In the genomic region with DNA sequence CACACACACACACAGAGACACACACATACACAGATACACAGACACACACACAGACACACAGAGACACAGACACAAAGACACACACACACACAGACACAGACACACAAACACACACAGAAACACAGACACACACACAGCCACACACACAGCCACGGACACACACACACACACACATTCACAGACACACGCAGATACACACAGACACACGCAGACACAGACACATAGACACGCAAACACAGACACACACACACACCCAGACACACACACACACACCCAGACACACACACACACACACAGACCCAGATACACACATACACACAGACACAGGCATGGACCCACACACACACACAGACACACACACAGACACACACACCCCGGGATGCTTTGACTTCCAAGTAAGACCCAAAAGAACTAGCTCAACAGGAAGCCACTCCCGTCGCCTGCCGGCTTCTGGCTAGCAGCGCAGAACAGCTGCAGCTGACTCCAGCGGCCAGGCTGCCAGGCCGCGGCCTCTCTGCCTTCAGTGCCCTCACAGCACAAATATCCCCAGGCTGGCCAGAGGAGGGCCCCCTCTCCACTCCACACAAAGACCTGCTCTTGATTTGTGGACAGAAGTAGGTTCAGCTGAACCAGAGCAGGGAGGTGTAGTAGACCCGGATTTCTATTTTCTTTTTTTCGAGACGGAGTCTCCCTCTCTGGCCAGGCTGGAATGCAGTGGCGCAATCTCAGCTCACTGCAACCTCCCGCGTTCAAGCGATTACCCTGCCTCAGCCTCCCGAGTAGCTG, we compare ENCODE assay signal across 8 cellular contexts. TPM values are rescaled to one million over a fixed set of nuclear protein-coding genes. Genes with fewer than 3 reads are reported as not detected.
DNase-seq lines count a peak whose midpoint lies in the region; ATAC-seq, FAIRE-seq and TF ChIP-seq lines count a peak whose summit lies in the region.

No MANE protein-coding gene starts in this region.

- ATAC-seq in GM18517 (IDR thresholded peaks at IDR 0.05; ENCODE audit: unreplicated experiment) = no peak

- POLR2A ChIA-PET in BJ (lab: Charles Lee) = interaction anchor here (0.9 kb wide), 1 partner anchor 31 kb away, joined by 3 read pairs; a partner anchor contains a TSS

- DNase-seq in BJ (ENCODE audit: low read depth) = peak; percentile 82
- peak; percentile 93 for DNase-seq in H7
- peak; percentile 26 for DNase-seq in NCI-H2227 treated with DMSO at 0.1 percent for 48 hours (lab: John Stamatoyannopoulos, UW)
- DNase-seq in WERI-Rb-1 = peak; percentile 92
- DNase-seq in cardiac fibroblast (ENCODE audit: low read depth in 2 of 2) = peak; percentile 96 to 98
- peak; percentile 85 for DNase-seq in keratinocyte (ENCODE audit: low read depth, low spot score)
- DNase-seq in smooth muscle cell of the brain vasculature (ENCODE audit: low read depth, low spot score) = peak; percentile 81

- H3K9ac ChIP-seq in keratinocyte (ENCODE audit: control insufficient read depth, extremely low read depth, insufficient read depth, low read length) = peak overlapping the region; percentile 83

- H3K27me3 ChIP-seq in BJ (ENCODE audit: control insufficient read depth, insufficient read depth, low read length) (no peaks in the 10 kb centered on the region), H7 (ENCODE audit: control insufficient read depth, insufficient read depth, low read length) (no peaks in the 10 kb centered on the region), WERI-Rb-1 (ENCODE audit: insufficient read depth, low read depth, severe bottlenecking) (no peaks in the 10 kb centered on the region), keratinocyte (ENCODE audit: control insufficient read depth, extremely low read depth, insufficient read depth, low read length) (no peaks in the 10 kb centered on the region)

- dilution Hi-C loops in keratinocyte (cut with MboI; ENCODE audit: extremely low pct_ligation_motif_present, low sequenced_read_pairs) = no loop called here

- peak; percentile 55 for FAIRE-seq in keratinocyte (lab: Jason Lieb, UNC)

- H3K9me3 ChIP-seq in WERI-Rb-1 (ENCODE audit: severe bottlenecking) (no peaks in the 10 kb centered on the region), keratinocyte (ENCODE audit: control insufficient read depth, low read depth, low read length) (no peaks in the 10 kb centered on the region)

- CTCF ChIA-PET in BJ (lab: Yijun Ruan, JAX) = interaction anchor here (0.6 to 3.3 kb wide), 36 partner anchors 9 to 329 kb away, joined by 3 to 27 read pairs (median 4); a partner anchor contains a TSS

- peak overlapping the region; percentile 78 for H2AFZ ChIP-seq in keratinocyte (ENCODE audit: control insufficient read depth, low read length)

- no peaks in the 10 kb centered on the region for H4K20me1 ChIP-seq in keratinocyte (ENCODE audit: control insufficient read depth, extremely low read depth, insufficient read depth, low read length)

- peak overlapping the region; percentile 93 for H3K4me2 ChIP-seq in keratinocyte (ENCODE audit: control insufficient read depth, extremely low read depth, insufficient read depth, low read depth, low read length)

- TF ChIP-seq CTCF in BJ (IDR thresholded peaks at IDR 0.05; ENCODE audit: insufficient read depth, low read depth, low read length) = peak; percentile 86
- peak; percentile 83 for TF ChIP-seq CTCF in WERI-Rb-1 (IDR thresholded peaks at IDR 0.05; ENCODE audit: low read depth, low read length)
- TF ChIP-seq CTCF in cardiac fibroblast (IDR thresholded peaks at IDR 0.05; ENCODE audit: low read depth, low read length) = peak; percentile 93
- peak; percentile 75 to 82 (median 75) for TF ChIP-seq CTCF in keratinocyte (optimal IDR thresholded peaks at IDR 0.05 in 1 of 3, IDR thresholded peaks at IDR 0.05 in 1 of 3, conservative IDR thresholded peaks at IDR 0.05 in 1 of 3; ENCODE audit: extremely low read depth in 1 of 3, insufficient read depth in 2 of 3, low read length in 3 of 3)

- H3K36me3 ChIP-seq in BJ (ENCODE audit: control insufficient read depth, insufficient read depth, low read length) (no peaks in the 10 kb centered on the region), H7 (replicated peaks; ENCODE audit: control insufficient read depth, insufficient read depth, low read length) (no peaks in the 10 kb centered on the region), WERI-Rb-1 (no peaks in the 10 kb centered on the region), keratinocyte (ENCODE audit: control insufficient read depth in 2 of 2, extremely low read depth in 1 of 2, insufficient read depth in 2 of 2, low read length in 2 of 2) (no peaks in the 10 kb centered on the region)

- no peaks in the 10 kb centered on the region for H3K9me1 ChIP-seq in keratinocyte (ENCODE audit: control insufficient read depth, extremely low read depth, insufficient read depth, low read length)

- H3K4me3 ChIP-seq in BJ (ENCODE audit: low read depth, low read length) (no peak overlapping the region), H7 (ENCODE audit: insufficient read depth, low read depth, low read length) (no peak overlapping the region), WERI-Rb-1 (ENCODE audit: low read depth, low read length) (no peak overlapping the region), cardiac fibroblast (replicated peaks in 1 of 2; ENCODE audit: low read depth in 2 of 2, low read length in 2 of 2) (no peak overlapping the region), keratinocyte (ENCODE audit: control insufficient read depth in 2 of 3, extremely low read depth in 1 of 3, insufficient read depth in 2 of 3, low read depth in 1 of 3, low read length in 3 of 3) (peak overlapping the region in 1 of 3 experiments; percentile 61)

- no peaks in the 10 kb centered on the region for H3K79me2 ChIP-seq in keratinocyte (ENCODE audit: control insufficient read depth, insufficient read depth, low read length)

- H3K27ac ChIP-seq in WERI-Rb-1 (peak overlapping the region; percentile 17; the same call in 1 of the 2 replicates), keratinocyte (ENCODE audit: control insufficient read depth, insufficient read depth, low read length) (peak overlapping the region; percentile 97)

- peaks cover 22% of the 10 kb centered on the region for H3K4me1 ChIP-seq in keratinocyte (ENCODE audit: control insufficient read depth, extremely low read depth, insufficient read depth, low read length)

RNA-seq across cellular contexts. Expression of a gene that starts 6.0 kb away (rescaled TPM):
- polyA plus RNA-seq in BJ (2011; rRNA removed) (0.18 and 0.36 TPM in 2 replicates), keratinocyte (0.02 to 0.04 TPM in 2 of 3 replicates, not detected in the other)
- polyA minus RNA-seq in BJ (2011; rRNA and poly(A)+ RNA removed) = 0.15 and 0.43 TPM in 2 replicates
- 0.67 and 0.69 TPM in 2 replicates for total RNA-seq in H7 (2014; rRNA removed; shearing (Covaris generic))
- polyA plus RNA-seq in keratinocyte (2011; ENCODE audit: low read depth) = not detected
- polyA plus RNA-seq in keratinocyte (2011; cell fraction: cytosol; rRNA removed) = not detected in 2 replicates
- 0.07 and 0.24 TPM in 2 replicates for polyA plus RNA-seq in keratinocyte (2011; cell fraction: nucleus; rRNA removed)
- polyA plus RNA-seq in keratinocyte (2012; ENCODE audit: low replicate concordance) = 0.17 and 0.65 TPM in 2 replicates
- 0.16 TPM in 1 of 3 replicates, not detected in the others for polyA minus RNA-seq in keratinocyte
- not detected for polyA minus RNA-seq in keratinocyte (2011; cell fraction: cytosol; rRNA and poly(A)+ RNA removed)
- polyA minus RNA-seq in keratinocyte (2011; cell fraction: nucleus; rRNA and poly(A)+ RNA removed) = not detected in 2 replicates

RNA-seq across cellular contexts. Expression of a gene that starts 9.6 kb away (rescaled TPM):
- polyA plus RNA-seq in BJ (2011; rRNA removed) = 3.3 and 4.5 TPM in 2 replicates
- polyA minus RNA-seq in BJ (2011; rRNA and poly(A)+ RNA removed) = 2.3 and 3.1 TPM in 2 replicates
- total RNA-seq in H7 (2014; rRNA removed; shearing (Covaris generic)) = 7.6 and 7.8 TPM in 2 replicates
- polyA plus RNA-seq in keratinocyte = 0.31 to 0.68 TPM (median 0.33 TPM) in 3 replicates
- 0.51 TPM for polyA plus RNA-seq in keratinocyte (2011; ENCODE audit: low read depth)
- 0.09 and 0.17 TPM in 2 replicates for polyA plus RNA-seq in keratinocyte (2011; cell fraction: cytosol; rRNA removed)
- polyA plus RNA-seq in keratinocyte (2011; cell fraction: nucleus; rRNA removed) = 2.0 and 3.3 TPM in 2 replicates
- polyA plus RNA-seq in keratinocyte (2012; ENCODE audit: low replicate concordance) = 0.30 and 1.4 TPM in 2 replicates
- 0.26 to 0.89 TPM (median 0.83 TPM) in 3 replicates for polyA minus RNA-seq in keratinocyte
- polyA minus RNA-seq in keratinocyte (2011; cell fraction: cytosol; rRNA and poly(A)+ RNA removed) = not detected
- 2.8 and 3.9 TPM in 2 replicates for polyA minus RNA-seq in keratinocyte (2011; cell fraction: nucleus; rRNA and poly(A)+ RNA removed)

RNA-seq across cellular contexts. Expression of a gene that starts 23.2 kb away (rescaled TPM):
- polyA plus RNA-seq in BJ (2011; rRNA removed) (not detected in 2 replicates), keratinocyte (not detected in 3 replicates)
- polyA minus RNA-seq in BJ (2011; rRNA and poly(A)+ RNA removed) = not detected in 2 replicates
- not detected in 2 replicates for total RNA-seq in H7 (2014; rRNA removed; shearing (Covaris generic))
- not detected for polyA plus RNA-seq in keratinocyte (2011; ENCODE audit: low read depth)
- 0.03 TPM in 1 of 2 replicates, not detected in the other for polyA plus RNA-seq in keratinocyte (2011; cell fraction: cytosol; rRNA removed)
- polyA plus RNA-seq in keratinocyte (2011; cell fraction: nucleus; rRNA removed) = not detected in 2 replicates
- polyA plus RNA-seq in keratinocyte (2012; ENCODE audit: low replicate concordance) = 0.74 and 1.5 TPM in 2 replicates
- not detected in 3 replicates for polyA minus RNA-seq in keratinocyte
- not detected for polyA minus RNA-seq in keratinocyte (2011; cell fraction: cytosol; rRNA and poly(A)+ RNA removed)
- polyA minus RNA-seq in keratinocyte (2011; cell fraction: nucleus; rRNA and poly(A)+ RNA removed) = not detected in 2 replicates

RNA-seq across cellular contexts. Expression of a gene that starts 30.9 kb away (rescaled TPM):
- 38.5 and 70.7 TPM in 2 replicates for polyA plus RNA-seq in BJ (2011; rRNA removed)
- polyA minus RNA-seq in BJ (2011; rRNA and poly(A)+ RNA removed) = 41.0 and 48.4 TPM in 2 replicates
- 143 and 169 TPM in 2 replicates for total RNA-seq in H7 (2014; rRNA removed; shearing (Covaris generic))
- 28.3 to 43.6 TPM (median 33.8 TPM) in 3 replicates for polyA plus RNA-seq in keratinocyte
- 30.2 TPM for polyA plus RNA-seq in keratinocyte (2011; ENCODE audit: low read depth)
- polyA plus RNA-seq in keratinocyte (2011; cell fraction: cytosol; rRNA removed) = 24.2 and 34.0 TPM in 2 replicates
- polyA plus RNA-seq in keratinocyte (2011; cell fraction: nucleus; rRNA removed) = 20.7 and 24.5 TPM in 2 replicates
- 26.3 and 42.6 TPM in 2 replicates for polyA plus RNA-seq in keratinocyte (2012; ENCODE audit: low replicate concordance)
- 30.9 to 80.3 TPM (median 31.3 TPM) in 3 replicates for polyA minus RNA-seq in keratinocyte
- 34.0 TPM for polyA minus RNA-seq in keratinocyte (2011; cell fraction: cytosol; rRNA and poly(A)+ RNA removed)
- 12.2 and 12.6 TPM in 2 replicates for polyA minus RNA-seq in keratinocyte (2011; cell fraction: nucleus; rRNA and poly(A)+ RNA removed)

RNA-seq across cellular contexts. Expression of a gene that starts 31.2 kb away (rescaled TPM):
- 69.9 and 73.5 TPM in 2 replicates for polyA plus RNA-seq in BJ (2011; rRNA removed)
- polyA minus RNA-seq in BJ (2011; rRNA and poly(A)+ RNA removed) = 44.6 and 69.0 TPM in 2 replicates
- 67.0 and 87.6 TPM in 2 replicates for total RNA-seq in H7 (2014; rRNA removed; shearing (Covaris generic))
- 101 to 129 TPM (median 118 TPM) in 3 replicates for polyA plus RNA-seq in keratinocyte
- 76.5 TPM for polyA plus RNA-seq in keratinocyte (2011; ENCODE audit: low read depth)
- polyA plus RNA-seq in keratinocyte (2011; cell fraction: cytosol; rRNA removed) = 180 and 200 TPM in 2 replicates
- 197 and 208 TPM in 2 replicates for polyA plus RNA-seq in keratinocyte (2011; cell fraction: nucleus; rRNA removed)
- 124 and 136 TPM in 2 replicates for polyA plus RNA-seq in keratinocyte (2012; ENCODE audit: low replicate concordance)
- polyA minus RNA-seq in keratinocyte = 97.9 to 161 TPM (median 108 TPM) in 3 replicates
- polyA minus RNA-seq in keratinocyte (2011; cell fraction: cytosol; rRNA and poly(A)+ RNA removed) = 177 TPM
- polyA minus RNA-seq in keratinocyte (2011; cell fraction: nucleus; rRNA and poly(A)+ RNA removed) = 45.4 and 50.7 TPM in 2 replicates

Comparison
In these comparisons a context has a peak if more than half of its experiments do, and no peak if none do; other contexts are left out.
1. DNase-seq: peak in every context shown above with its lines; median percentile 97 in cardiac fibroblast; 93 in H7; 92 in WERI-Rb-1; 85 in keratinocyte; 82 in BJ; 81 in smooth muscle cell of the brain vasculature; 26 in NCI-H2227 treated with DMSO at 0.1 percent for 48 hours.